ENCODE assay signal across 9 cellular contexts in the genomic region with DNA sequence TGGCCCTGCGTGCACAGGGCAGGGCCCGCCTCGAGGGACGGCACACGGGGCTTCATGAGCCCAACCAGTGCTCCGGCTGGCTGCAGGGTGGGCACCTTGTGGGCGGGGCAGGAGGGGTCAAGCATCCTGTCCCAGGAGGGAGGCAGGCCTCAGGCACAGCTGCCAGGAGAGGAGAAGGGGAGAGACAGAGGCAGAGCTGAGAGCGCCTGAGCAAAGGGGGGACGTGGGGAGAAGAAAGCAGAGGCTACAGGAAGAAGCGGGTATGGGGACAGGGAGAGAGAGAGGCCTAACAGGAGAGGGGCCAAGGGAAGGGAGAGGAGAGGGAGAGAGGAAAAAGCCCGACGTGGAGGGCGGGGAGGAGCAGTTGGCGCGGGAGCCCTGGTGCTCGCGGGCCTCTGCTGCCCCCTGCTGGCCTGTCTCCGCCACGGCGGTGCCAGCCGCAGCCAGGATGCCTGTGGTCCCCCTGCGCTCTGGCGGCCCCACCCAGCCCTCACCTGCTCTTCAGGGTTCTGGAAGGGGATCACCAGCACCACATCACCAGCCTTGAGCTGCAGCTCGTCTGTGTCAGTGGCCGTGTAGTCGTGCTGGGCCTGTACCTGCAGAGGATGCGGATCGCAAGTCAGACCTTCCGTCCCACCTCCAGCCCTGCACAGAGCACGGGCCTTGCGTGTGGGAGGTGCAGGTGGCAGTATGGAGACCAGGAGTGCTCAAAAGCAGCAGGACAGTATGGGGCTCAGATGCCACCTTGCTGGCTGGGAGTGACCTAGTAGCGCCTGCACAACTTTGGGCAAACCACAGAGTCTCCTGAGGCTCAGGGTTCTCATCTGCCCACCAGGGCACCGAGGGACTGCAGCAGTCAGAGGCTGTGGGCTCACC. TPM values are rescaled to one million over a fixed set of nuclear protein-coding genes. Genes with fewer than 3 reads are reported as not detected.
A peak's percentile ranks its signal among the peaks of the same experiment; 100 is the strongest.
DNase-seq lines count a peak whose midpoint lies in the region; ATAC-seq, FAIRE-seq and TF ChIP-seq lines count a peak whose summit lies in the region.
"Had no signal": no experiment of that assay in that cellular context is flagged by ENCODE, and none has a peak within 500 bp of the region (broad histone marks: within the 10 kb centered on the region; RNA-seq: fewer than 3 reads in every experiment).

No MANE protein-coding gene starts in this region.

- CTCF ChIA-PET in HCT116 (lab: Charles Lee) (interaction anchor here (1.1 to 1.5 kb wide), 3 partner anchors 78 to 147 kb away, joined by 3 read pairs; no protein-coding TSS in a partner anchor), activated B cell treated with CpG ODN at 0.5 μM for 24 hours (lab: Charles Lee) (interaction anchor here (0.8 to 1.4 kb wide), 3 partner anchors 29 to 522 kb away, joined by 3 to 5 read pairs (median 3); no protein-coding TSS in a partner anchor)

- no peak overlapping the region for H3K27ac Mint-ChIP-seq in activated B cell treated with CpG ODN at 0.5 μM for 24 hours

- H3K9me3 Mint-ChIP-seq in activated B cell treated with CpG ODN at 0.5 μM for 24 hours, result peaks cover 2% of the 10 kb centered on the region

- H3K27ac ChIP-seq in HCT116 (ENCODE audit: low read depth, low read length), result no peak overlapping the region; the same call in 1 of the 2 replicates
- H3K27ac ChIP-seq in kidney (ENCODE audit: low read depth in 2 of 2, low read length in 2 of 2), result peak overlapping the region in 1 of 2 donors; percentile 8
- H3K27ac ChIP-seq: epithelial cell of prostate had no signal

- in situ Hi-C loops in T47D (cut with HindIII; ENCODE audit: low pct_unique_long_range_greater_than_20kb, low sequenced_read_pairs), result no loop called here

- no peak overlapping the region for H2AFZ ChIP-seq in HCT116 (ENCODE audit: low read depth, low read length, poor library complexity, severe bottlenecking)

- no peak for FAIRE-seq in kidney (lab: Jason Lieb, UNC)

- H3K36me3 ChIP-seq in HCT116 (ENCODE audit: control insufficient read depth in 1 of 2, insufficient read depth in 2 of 2, low read length in 2 of 2), result no peaks in the 10 kb centered on the region
- H3K36me3 ChIP-seq in kidney (ENCODE audit: control insufficient read depth in 1 of 2, insufficient read depth in 2 of 2, low read length in 2 of 2), result peaks cover 0 to 3% of the 10 kb centered on the region in 2 donors

- no peaks in the 10 kb centered on the region for H3K27me3 ChIP-seq in HCT116 (ENCODE audit: insufficient read depth, low read length)

- H3K4me1 ChIP-seq in HCT116 (ENCODE audit: control insufficient read depth in 1 of 2, insufficient read depth in 2 of 2, low read length in 2 of 2), result peaks cover 0 to 21% of the 10 kb centered on the region in 2 experiments; a peak in 2 of 4 replicates
- peaks cover 4 to 12% of the 10 kb centered on the region in 2 donors for H3K4me1 ChIP-seq in kidney (ENCODE audit: control insufficient read depth in 1 of 2, insufficient read depth in 1 of 2, low read depth in 1 of 2, low read length in 2 of 2)

- peak; percentile 76 for TF ChIP-seq RAD21 in HCT116 (IDR thresholded peaks at IDR 0.05; ENCODE audit: low read depth)

- no peaks in the 10 kb centered on the region for H3K27me3 Mint-ChIP-seq in activated B cell treated with CpG ODN at 0.5 μM for 24 hours

- H3K9ac ChIP-seq in HCT116 (ENCODE audit: low read length) (no peak overlapping the region), kidney (ENCODE audit: low read length in 2 of 2) (no peak overlapping the region)

- H3K4me3 ChIP-seq in GM12864 (ENCODE audit: low read depth, low read length), result no peak overlapping the region
- no peak overlapping the region for H3K4me3 ChIP-seq in HCT116 (replicated peaks in 1 of 2; ENCODE audit: low read depth in 1 of 2, low read length in 2 of 2)
- no peak overlapping the region for H3K4me3 ChIP-seq in kidney (ENCODE audit: low read length in 2 of 2)

- H3K36me3 Mint-ChIP-seq in activated B cell treated with CpG ODN at 0.5 μM for 24 hours (ENCODE audit: low read depth), result peaks cover 38% of the 10 kb centered on the region

- no peak overlapping the region for H3K4me3 Mint-ChIP-seq in activated B cell treated with CpG ODN at 0.5 μM for 24 hours

- DNase-seq in GM12864 (ENCODE audit: low read depth) (no peak), HCT116 (ENCODE audit: low read depth, low spot score) (no peak), NCI-H1930 (lab: John Stamatoyannopoulos, UW) (peak; percentile 5 to 15), activated B cell treated with CpG ODN at 0.5 μM for 24 hours (peak; percentile 54), T47D (ENCODE audit: low read depth in 1 of 2, low spot score in 1 of 2) (peak; percentile 44 to 76), kidney (peak; percentile 84)
- peak; percentile 73 for DNase-seq in stimulated activated CD4-positive, alpha-beta T cell treated with anti-CD3 and anti-CD28 coated beads, Interleukin-4, amount 100 ng/mL, for 1 hour

- H3K9me2 ChIP-seq in HCT116 (ENCODE audit: insufficient read depth), result no peaks in the 10 kb centered on the region

- H3K79me2 ChIP-seq in HCT116 (ENCODE audit: insufficient read depth, low read length), result no peaks in the 10 kb centered on the region

- BruUV-seq in HCT116 (replicated peaks; lab: Mats Ljungman, UMichigan), result no TSS peak

- H3K4me2 ChIP-seq in HCT116 (ENCODE audit: low read length), result peak overlapping the region; percentile 35; the same call in 1 of the 2 replicates

- H3K4me1 Mint-ChIP-seq in activated B cell treated with CpG ODN at 0.5 μM for 24 hours, result peaks cover 2% of the 10 kb centered on the region

- ATAC-seq in HCT116, result peak; percentile 85
- ATAC-seq in activated B cell treated with CpG ODN at 0.5 μM for 24 hours (ENCODE audit: low read depth), result peak; percentile 73
- no peak for ATAC-seq in HG03457 (IDR thresholded peaks at IDR 0.05; ENCODE audit: unreplicated experiment)

- H3K9me3 ChIP-seq in HCT116 (ENCODE audit: control insufficient read depth in 1 of 2, insufficient read depth in 1 of 2, low read depth in 1 of 2, low read length in 2 of 2) (no peaks in the 10 kb centered on the region), kidney (ENCODE audit: control insufficient read depth in 1 of 2, low read length in 2 of 2) (no peaks in the 10 kb centered on the region)

- POLR2A ChIA-PET in HCT116 (lab: Charles Lee), result no interaction called here
- POLR2A ChIA-PET in activated B cell treated with CpG ODN at 0.5 μM for 24 hours (lab: Charles Lee), result interaction anchor here (0.7 kb wide), 1 partner anchor 25 kb away, joined by 5 read pairs; no protein-coding TSS in a partner anchor

- intact Hi-C loops in HCT116 (cut with micrococcal nuclease) (no loop called here), activated B cell treated with CpG ODN at 0.5 μM for 24 hours (cut with micrococcal nuclease) (no loop called here), kidney (cut with DNase I) (no loop called here)

- RAD21 ChIA-PET in HCT116 (lab: Charles Lee; ENCODE audit: low non-redundant PET in 1 of 2, low total read pairs in 2 of 2, uncharacterized antibody in 2 of 2, unreplicated experiment in 2 of 2), result interaction anchor here in 1 of 2 experiments (0.7 kb wide), 1 partner anchor 164 kb away, joined by 4 read pairs; no protein-coding TSS in a partner anchor

- no peak for TF ChIP-seq POLR2A in HCT116 (IDR thresholded peaks at IDR 0.05; ENCODE audit: borderline replicate concordance, extremely low read depth, insufficient read depth, insufficient read length)

- TF ChIP-seq CTCF in GM12864 (IDR thresholded peaks at IDR 0.05; ENCODE audit: low read depth, low read length, missing control alignments) (peak; percentile 99), HCT116 (IDR thresholded peaks at IDR 0.05 in 2 of 3, conservative IDR thresholded peaks at IDR 0.05 in 1 of 3; ENCODE audit: borderline replicate concordance in 1 of 3, insufficient read depth in 1 of 3, low read depth in 2 of 3, low read length in 2 of 3) (peak; percentile 42 to 90 (median 87); a peak in 5 of 6 replicates), activated B cell treated with CpG ODN at 0.5 μM for 24 hours (IDR thresholded peaks at IDR 0.05) (peak; percentile 74), kidney (IDR thresholded peaks at IDR 0.05; ENCODE audit: borderline replicate concordance, extremely low read depth, insufficient read depth) (peak; percentile 86)

- H4K20me1 ChIP-seq in HCT116 (ENCODE audit: insufficient read depth), result no peaks in the 10 kb centered on the region

TF ChIP-seq in HCT116, 20 proteins besides CTCF, POLR2A, EP300 and RAD21:
- TF ChIP-seq, protein P1, sequence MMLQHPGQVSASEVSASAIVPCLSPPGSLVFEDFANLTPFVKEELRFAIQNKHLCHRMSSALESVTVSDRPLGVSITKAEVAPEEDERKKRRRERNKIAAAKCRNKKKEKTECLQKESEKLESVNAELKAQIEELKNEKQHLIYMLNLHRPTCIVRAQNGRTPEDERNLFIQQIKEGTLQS (IDR thresholded peaks at IDR 0.05), result no peak
- no peak for TF ChIP-seq JUND (IDR thresholded peaks at IDR 0.05)

RNA-seq across cellular contexts. Expression of a gene that starts 56.8 kb away (rescaled TPM):
- total RNA-seq in HCT116 (2021; ENCODE audit: unreplicated experiment) (31.8 TPM), activated B cell treated with CpG ODN at 0.5 μM for 24 hours (62.5 and 63.5 TPM in 2 replicates), kidney (121 TPM)
- 39.0 and 41.5 TPM in 2 replicates for polyA plus RNA-seq in HCT116 (2012)
- polyA plus RNA-seq in kidney (ENCODE audit: insufficient read depth, low read depth, low replicate concordance), result 167 TPM

Comparison
In these comparisons a context has a peak if more than half of its experiments do, and no peak if none do; other contexts are left out.
1. DNase-seq: peak in NCI-H1930 (2 of 2), activated B cell treated with CpG ODN at 0.5 μM for 24 hours (single experiment), T47D (2 of 2), kidney (single experiment) and stimulated activated CD4-positive, alpha-beta T cell treated with anti-CD3 and anti-CD28 coated beads, Interleukin-4, amount 100 ng/mL, for 1 hour (single experiment); none in GM12864 (single experiment) and HCT116 (single experiment).
2. Peak in every context shown above with its lines, with median percentiles within 50 percentile points of each other: CTCF ChIP-seq.